ENCODE assay signal across 8 cellular contexts in the genomic region with DNA sequence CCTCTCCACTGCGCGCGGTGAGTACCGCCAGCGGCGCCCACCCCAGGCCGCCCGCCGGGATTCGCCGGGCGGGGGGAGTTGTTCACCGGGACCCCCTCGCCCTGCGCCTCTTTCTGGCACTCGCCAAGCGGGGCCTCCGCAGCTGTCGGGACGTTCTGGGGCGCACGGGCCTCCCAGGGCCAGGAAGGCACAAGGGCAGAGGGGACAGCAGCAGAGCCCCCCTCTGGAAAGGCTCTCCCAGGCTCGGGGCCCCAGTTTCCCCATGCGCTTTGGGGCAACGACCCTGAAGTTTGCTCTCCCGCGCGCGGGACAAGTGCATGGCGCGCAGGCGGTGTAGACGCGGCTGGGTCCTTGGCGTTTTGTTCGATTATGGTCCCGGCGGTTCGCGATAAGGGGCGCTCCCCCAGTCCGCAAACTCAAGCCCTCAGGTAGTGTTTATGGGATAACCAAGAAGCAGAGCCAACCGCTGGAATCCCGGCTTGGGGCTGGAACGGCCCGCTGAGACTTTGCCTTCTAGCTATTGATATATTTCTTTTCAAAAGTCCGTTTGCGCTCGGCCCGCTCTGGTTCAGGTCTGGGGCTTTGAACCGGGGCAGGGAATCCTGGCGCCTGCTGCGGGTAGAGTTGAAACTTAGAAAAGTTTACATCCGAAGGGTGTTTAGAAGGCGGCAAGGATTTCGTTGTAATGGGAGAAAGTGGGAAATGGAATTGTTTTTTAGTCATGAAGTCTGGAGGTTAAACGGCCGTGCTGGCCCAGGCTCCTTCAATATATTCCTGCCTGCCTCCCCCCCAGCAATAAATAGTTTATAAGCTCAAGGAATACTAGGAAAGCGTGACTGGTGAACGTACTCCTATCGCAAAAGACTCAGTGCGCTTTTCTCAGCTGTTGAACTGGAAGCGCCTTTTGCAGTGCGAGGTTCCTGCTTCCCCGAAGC. TPM values are rescaled to one million over a fixed set of nuclear protein-coding genes. Genes with fewer than 3 reads are reported as not detected.
DNase-seq lines count a peak whose midpoint lies in the region; ATAC-seq, FAIRE-seq and TF ChIP-seq lines count a peak whose summit lies in the region.

No MANE protein-coding gene starts in this region.

- intact Hi-C loops in breast epithelium (cut with DNase I; ENCODE audit: low total_unique reads) (no loop called here), natural killer cell (cut with micrococcal nuclease) (no loop called here)

- TF ChIP-seq POLR2A in breast epithelium (IDR thresholded peaks at IDR 0.05) (no peak), upper lobe of left lung (IDR thresholded peaks at IDR 0.05) (no peak)

- H3K27ac Mint-ChIP-seq in natural killer cell, result no peak overlapping the region

- H3K4me1 Mint-ChIP-seq in natural killer cell, result no peaks in the 10 kb centered on the region

- no peak for TF ChIP-seq RAD21 in liver (IDR thresholded peaks at IDR 0.05)

- no peak for TF ChIP-seq CTCF in breast epithelium (IDR thresholded peaks at IDR 0.05)
- no peak for TF ChIP-seq CTCF in liver (IDR thresholded peaks at IDR 0.05; ENCODE audit: low read depth, low read length, missing input control)
- TF ChIP-seq CTCF in upper lobe of left lung (IDR thresholded peaks at IDR 0.05), result no peak
- no peak for TF ChIP-seq CTCF in natural killer cell (IDR thresholded peaks at IDR 0.05)

- H3K4me1 ChIP-seq in breast epithelium (peaks cover 0 to 5% of the 10 kb centered on the region in 2 donors), liver (ENCODE audit: control insufficient read depth in 4 of 4, insufficient read depth in 4 of 4, low read length in 3 of 4) (peaks cover 4 to 12% (median 8%) of the 10 kb centered on the region in 4 donors), upper lobe of left lung (peaks cover 0 to 12% (median 0%) of the 10 kb centered on the region in 4 donors)

- H3K9me3 ChIP-seq in breast epithelium (peaks cover 5 to 10% of the 10 kb centered on the region in 2 donors), liver (ENCODE audit: control insufficient read depth in 4 of 4, low read length in 3 of 4) (peaks cover 0 to 2% (median under 1%) of the 10 kb centered on the region in 4 donors), upper lobe of left lung (peaks cover 0 to 9% (median 5%) of the 10 kb centered on the region in 4 donors)

- ATAC-seq in upper lobe of left lung (ENCODE audit: low FRiP score in 2 of 2) (peak in 1 of 2 donors; percentile 56), natural killer cell (no peak), GM19324 (IDR thresholded peaks at IDR 0.05; ENCODE audit: low FRiP score, unreplicated experiment) (no peak)

- peaks cover 0 to 4% of the 10 kb centered on the region in 2 donors for H3K27me3 ChIP-seq in breast epithelium
- peaks cover 0 to 6% (median 4%) of the 10 kb centered on the region in 4 donors for H3K27me3 ChIP-seq in liver (ENCODE audit: control insufficient read depth in 4 of 4, insufficient read depth in 4 of 4, low read length in 3 of 4)
- H3K27me3 ChIP-seq in upper lobe of left lung, result peaks cover 0 to 15% (median 7%) of the 10 kb centered on the region in 4 donors

- peak in 2 of 3 experiments; percentile 73 to 81 for DNase-seq in NCI-H1417 (lab: John Stamatoyannopoulos, UW)
- DNase-seq in NCI-H1417 treated with DMSO at 0.1 percent for 48 hours (lab: John Stamatoyannopoulos, UW), result no peak
- peak in 1 of 2 donors; percentile 37 for DNase-seq in breast epithelium (ENCODE audit: low spot score in 2 of 2)
- no peak for DNase-seq in upper lobe of left lung
- DNase-seq in frontal cortex (ENCODE audit: low spot score in 2 of 2), result no peak
- no peak for DNase-seq in natural killer cell

- H3K36me3 ChIP-seq in breast epithelium, result no peaks in the 10 kb centered on the region
- H3K36me3 ChIP-seq in liver (ENCODE audit: control insufficient read depth in 4 of 4, insufficient read depth in 3 of 4, low read depth in 1 of 4, low read length in 3 of 4), result no peaks in the 10 kb centered on the region
- H3K36me3 ChIP-seq in upper lobe of left lung, result no peaks in the 10 kb centered on the region

- peak overlapping the region; percentile 83 to 86 for H3K27ac ChIP-seq in breast epithelium
- no peak overlapping the region for H3K27ac ChIP-seq in liver (ENCODE audit: low read depth in 1 of 2, low read length in 2 of 2)
- peak overlapping the region in 1 of 4 donors; percentile 53 for H3K27ac ChIP-seq in upper lobe of left lung

- H3K4me3 ChIP-seq in breast epithelium, result peak overlapping the region; percentile 53 to 91 (median 74)
- peak overlapping the region in 2 of 3 donors; percentile 4 to 52 for H3K4me3 ChIP-seq in liver (ENCODE audit: low read depth in 1 of 3, low read length in 3 of 3)
- peak overlapping the region; percentile 16 to 44 (median 38) for H3K4me3 ChIP-seq in upper lobe of left lung

- H3K4me3 Mint-ChIP-seq in natural killer cell, result no peak overlapping the region

- FAIRE-seq in frontal cortex (lab: Jason Lieb, UNC), result no peak

- no peaks in the 10 kb centered on the region for H3K36me3 Mint-ChIP-seq in natural killer cell

- TF ChIP-seq EP300 in upper lobe of left lung (IDR thresholded peaks at IDR 0.05), result no peak

- peaks cover 51 to 82% of the 10 kb centered on the region in 2 donors for H3K27me3 Mint-ChIP-seq in natural killer cell (ENCODE audit: low read depth in 2 of 2)

- H3K9me3 Mint-ChIP-seq in natural killer cell, result no peaks in the 10 kb centered on the region

- H3K9ac ChIP-seq in liver (ENCODE audit: low read depth in 1 of 2, low read length in 2 of 2), result no peak overlapping the region

- WGBS in liver, result 1% methylated on average over 65 of the region's 65 CpGs
- WGBS in upper lobe of left lung, 2 donors, result 2 to 4% methylated on average over 18 to 43 of the region's 65 CpGs

TF ChIP-seq in liver, 16 proteins besides CTCF, POLR2A, EP300 and RAD21:
- TF ChIP-seq JUND (IDR thresholded peaks at IDR 0.05) (no peak), HNF4A (conservative IDR thresholded peaks at IDR 0.05) (peak in 1 of 2 donors; percentile 3)

RNA-seq across cellular contexts. Expression of a gene that starts 0.6 kb away (rescaled TPM):
- total RNA-seq in breast epithelium, result 10 to 100 TPM in 2 of 3 donors, 1 to 10 TPM in 1; 5.4 to 19.2 (median 12.5) TPM
- total RNA-seq in liver, result under 1 TPM; 0.17 to 0.23 TPM
- polyA plus RNA-seq in liver, result under 1 TPM in 1 of 2 donors, not detected in 1; 0.54 TPM
- 1 to 10 TPM in 5 of 6 donors, under 1 TPM in 1; 0.66 to 9.4 (median 3.0) TPM for total RNA-seq in upper lobe of left lung
- 2.4 TPM for total RNA-seq in frontal cortex
- under 1 TPM in 1 of 3 donors, not detected in 2; 0.30 TPM for total RNA-seq in natural killer cell

Comparison
In these comparisons a context has a peak if more than half of its experiments do, and no peak if none do; other contexts are left out.
1. DNase-seq: peak in NCI-H1417 (2 of 3); none in NCI-H1417 treated with DMSO at 0.1 percent for 48 hours (single experiment), upper lobe of left lung (0 of 2), frontal cortex (0 of 2) and natural killer cell (single experiment).
2. H3K27ac ChIP-seq: peak in breast epithelium (2 of 2); none in liver (0 of 2).
3. Peak in every context shown above with its lines, with median percentiles within 50 percentile points of each other: H3K4me3 ChIP-seq.